Comparison of ENCODE assay signal across 9 cellular contexts in genomic region chr12:82359115-82359478, GRCh38. TPM values are rescaled to one million over a fixed set of nuclear protein-coding genes. Genes with fewer than 3 reads are reported as not detected.
DNase-seq lines count a peak whose midpoint lies in the region; ATAC-seq, FAIRE-seq and TF ChIP-seq lines count a peak whose summit lies in the region.
"Had no signal": no experiment of that assay in that cellular context is flagged by ENCODE, and none has a peak within 500 bp of the region (broad histone marks: within the 10 kb centered on the region; RNA-seq: fewer than 3 reads in every experiment).

No MANE protein-coding gene starts in this region.

- H3K4me3 ChIP-seq in cardiac fibroblast (replicated peaks in 1 of 2; ENCODE audit: low read depth in 2 of 2, low read length in 2 of 2): peak overlapping the region; percentile 83 to 88
- H3K4me3 ChIP-seq in HepG2 (replicated peaks in 1 of 3; ENCODE audit: insufficient read depth in 1 of 3, low read depth in 2 of 3, low read length in 3 of 3): peak overlapping the region; percentile 84 to 95 (median 94)
- peak overlapping the region; percentile 72 to 94 for H3K4me3 ChIP-seq in testis

- peak; percentile 29 for DNase-seq in activated CD4-positive, CD25-positive, alpha-beta regulatory T cell treated with anti-CD3 and anti-CD28 coated beads, Interleukin-2, amount 50 U/mL, for 72 hours
- DNase-seq in NCI-H82 (lab: John Stamatoyannopoulos, UW) (peak; percentile 50), cardiac fibroblast (ENCODE audit: low read depth in 2 of 2) (peak in 1 of 2 donors; percentile 6), HepG2 (ENCODE audit: low spot score) (no peak), testis (no peak)
- no peak for DNase-seq in stimulated activated CD8-positive, alpha-beta memory T cell treated with anti-CD3 and anti-CD28 coated beads, Interleukin-4, amount 100 ng/mL, for 48 hours

- H3K27ac ChIP-seq in HepG2 (ENCODE audit: extremely low read length, insufficient read depth, low read length): peak overlapping the region; percentile 98
- H3K27ac ChIP-seq in testis: peak overlapping the region; percentile 96 to 98

- H4K20me1 ChIP-seq in HepG2 (ENCODE audit: insufficient read depth, low read length): no peaks in the 10 kb centered on the region; the same call in 1 of the 2 replicates

- H3K9ac ChIP-seq in HepG2 (ENCODE audit: insufficient read depth, low read depth, low read length): peak overlapping the region; percentile 72

- H3K27me3 ChIP-seq in HepG2 (ENCODE audit: control insufficient read depth in 1 of 2, insufficient read depth in 2 of 2, low read length in 2 of 2) (no peaks in the 10 kb centered on the region; a peak in 1 of 5 replicates), testis (no peaks in the 10 kb centered on the region)

- H3K4me2 ChIP-seq in HepG2 (ENCODE audit: low read depth, low read length): peak overlapping the region; percentile 93

- POLR2A ChIA-PET in HepG2 (lab: Yijun Ruan, JAX): no interaction called here

- intact Hi-C loops in HepG2 (cut with micrococcal nuclease; ENCODE audit: unreplicated experiment) (loop anchor here (1.0 to 10.0 kb wide), 2 partner anchors 45 to 714 kb away; no protein-coding TSS in a partner anchor), testis (cut with DNase I; ENCODE audit: low total_unique reads) (no loop called here)

- ATAC-seq in activated CD4-positive, CD25-positive, alpha-beta regulatory T cell treated with anti-CD3 and anti-CD28 coated beads, Interleukin-2, amount 50 U/mL, for 24 hours: no peak
- ATAC-seq in HG02852 (IDR thresholded peaks at IDR 0.05; ENCODE audit: unreplicated experiment) (peak; percentile 9), HepG2 (peak; percentile 77)

- TF ChIP-seq CTCF in cardiac fibroblast (IDR thresholded peaks at IDR 0.05; ENCODE audit: low read depth, low read length) (no peak), HepG2 (CRISPR knock-in tag; IDR thresholded peaks at IDR 0.05) (no peak), testis (IDR thresholded peaks at IDR 0.05) (no peak)

- TF ChIP-seq EP300 in HepG2 (IDR thresholded peaks at IDR 0.05; ENCODE audit: low read depth in 2 of 2, low read length in 2 of 2) (no peak), HepG2 (CRISPR knock-in tag; IDR thresholded peaks at IDR 0.05; ENCODE audit: borderline replicate concordance) (no peak)

- H3K9me3 ChIP-seq in HepG2 (ENCODE audit: low read length) (no peaks in the 10 kb centered on the region), testis (no peaks in the 10 kb centered on the region)

- BruUV-seq in HepG2 (replicated peaks; lab: Mats Ljungman, UMichigan): TSS peak; percentile 61

- H3K79me2 ChIP-seq in HepG2 (ENCODE audit: insufficient read depth, low read length): peaks cover 39% of the 10 kb centered on the region

- H3K4me1 ChIP-seq in HepG2 (ENCODE audit: insufficient read depth, low read length) (peaks cover 30% of the 10 kb centered on the region), testis (peaks cover 13% of the 10 kb centered on the region)

- no peak for TF ChIP-seq RAD21 in HepG2 (CRISPR knock-in tag; IDR thresholded peaks at IDR 0.05)

- WGBS in HepG2 (ENCODE audit: low lambda C conversion rate): 2% methylated on average over 4 of the region's 4 CpGs
- WGBS in testis, 2 donors: 5 to 17% methylated on average over 4 of the region's 4 CpGs

- in situ Hi-C loops in HepG2 (cut with HindIII; ENCODE audit: extremely low pct_ligation_motif_present, low pct_unique_long_range_greater_than_20kb): no loop called here

- peaks cover 0 to 20% of the 10 kb centered on the region in 2 experiments; a peak in 2 of 5 replicates for H3K36me3 ChIP-seq in HepG2 (replicated peaks in 1 of 2; ENCODE audit: control insufficient read depth in 1 of 2, insufficient read depth in 2 of 2, low read length in 2 of 2)
- H3K36me3 ChIP-seq in testis (ENCODE audit: low read depth, missing control alignments): no peaks in the 10 kb centered on the region

- CTCF ChIA-PET in HepG2 (lab: Yijun Ruan, JAX; ENCODE audit: low intra/inter-chr PET ratio, low total read pairs): no interaction called here

- no peak for FAIRE-seq in HepG2 (lab: Jason Lieb, UNC)
- FAIRE-seq: frontal cortex had no signal

- TF ChIP-seq POLR2A in HepG2 (IDR thresholded peaks at IDR 0.05; ENCODE audit: insufficient read depth in 1 of 2, low read depth in 2 of 2, low read length in 2 of 2) (no peak), testis (IDR thresholded peaks at IDR 0.05) (no peak)

- peak overlapping the region; percentile 97 for H2AFZ ChIP-seq in HepG2 (ENCODE audit: low read length)

TF ChIP-seq in HepG2, 621 proteins besides CTCF, POLR2A, EP300 and RAD21 (continues in another document):
- TF ChIP-seq ZNF549 (CRISPR knock-in tag; IDR thresholded peaks at IDR 0.05): no peak
- TF ChIP-seq SAP130 (CRISPR knock-in tag; IDR thresholded peaks at IDR 0.05; ENCODE audit: low read depth): no peak
- TF ChIP-seq SNAPC2 (CRISPR knock-in tag; IDR thresholded peaks at IDR 0.05): 0 out of 2 replicates have a peak, but pooled peaks have one; percentile 4
- no peak for TF ChIP-seq RFXAP (CRISPR knock-in tag; IDR thresholded peaks at IDR 0.05; ENCODE audit: borderline replicate concordance)
- TF ChIP-seq POGK (CRISPR knock-in tag; conservative IDR thresholded peaks at IDR 0.05): no peak
- TF ChIP-seq JDP2 (CRISPR knock-in tag; IDR thresholded peaks at IDR 0.05; ENCODE audit: borderline replicate concordance): no peak
- TF ChIP-seq YEATS4 (CRISPR knock-in tag; IDR thresholded peaks at IDR 0.05; ENCODE audit: borderline replicate concordance): no peak

RNA-seq across cellular contexts. Expression of gene METTL25, which starts 0.8 kb away (rescaled TPM):
- total RNA-seq in HepG2 (2016; rRNA removed; fragmentation: Illumina TruSeq; extraction: Trizol): 7.8 and 8.6 TPM in 2 replicates
- 38.3 and 44.9 TPM in 2 replicates for total RNA-seq in HepG2 (2016; cell fraction: cytosol; rRNA removed; fragmentation: Illumina TruSeq; extraction: Trizol; ENCODE audit: low read depth)
- total RNA-seq in HepG2 (2016; cell fraction: insoluble cytoplasmic fraction; rRNA removed; fragmentation: Illumina TruSeq; extraction: Trizol): 8.1 and 11.0 TPM in 2 replicates
- total RNA-seq in HepG2 (2016; cell fraction: membrane; rRNA removed; fragmentation: Illumina TruSeq; extraction: Trizol): 23.1 and 30.9 TPM in 2 replicates
- total RNA-seq in HepG2 (2016; cell fraction: nucleus; rRNA removed; fragmentation: Illumina TruSeq; extraction: Trizol): 13.3 and 13.7 TPM in 2 replicates
- polyA plus RNA-seq in HepG2 (2011; rRNA removed): 2.2 and 2.9 TPM in 2 replicates
- polyA plus RNA-seq in HepG2 (2011; cell fraction: cytosol; rRNA removed): 0.96 and 1.5 TPM in 2 replicates
- 4.8 and 6.7 TPM in 2 replicates for polyA plus RNA-seq in HepG2 (2011; cell fraction: nucleus; rRNA removed)
- polyA plus RNA-seq in HepG2 (2012): 2.5 and 3.1 TPM in 2 replicates
- 0.50 and 0.63 TPM in 2 replicates for polyA plus RNA-seq in HepG2 (2016; cell fraction: cytosol; fragmentation: Illumina TruSeq; extraction: Trizol; ENCODE audit: low read depth)
- 5.7 and 5.8 TPM in 2 replicates for polyA plus RNA-seq in HepG2 (2016; cell fraction: insoluble cytoplasmic fraction; fragmentation: Illumina TruSeq; extraction: Trizol; ENCODE audit: low read depth)
- polyA plus RNA-seq in HepG2 (2016; cell fraction: membrane; fragmentation: Illumina TruSeq; extraction: Trizol; ENCODE audit: low read depth): 1.9 TPM in 2 replicates
- 6.4 and 6.9 TPM in 2 replicates for polyA plus RNA-seq in HepG2 (2016; cell fraction: nucleus; fragmentation: Illumina TruSeq; extraction: Trizol; ENCODE audit: insufficient read depth, low read depth)
- polyA minus RNA-seq in HepG2 (2011; rRNA and poly(A)+ RNA removed; ENCODE audit: low replicate concordance): 5.5 and 9.2 TPM in 2 replicates
- 3.9 and 8.4 TPM in 2 replicates for polyA minus RNA-seq in HepG2 (2011; cell fraction: cytosol; rRNA and poly(A)+ RNA removed)
- polyA minus RNA-seq in HepG2 (2011; cell fraction: nucleus; rRNA and poly(A)+ RNA removed): 23.4 and 26.4 TPM in 2 replicates
- 10 to 100 TPM; 10.8 to 11.3 TPM for total RNA-seq in testis
- polyA plus RNA-seq in testis (ENCODE audit: insufficient read depth, low read depth, low replicate concordance): 9.0 TPM

RNA-seq across cellular contexts. Expression of gene CCDC59, which starts 0.9 kb away (rescaled TPM):
- total RNA-seq in HepG2 (2016; rRNA removed; fragmentation: Illumina TruSeq; extraction: Trizol) (81.3 and 93.4 TPM in 2 replicates), testis (10 to 100 TPM; 63.5 to 73.5 TPM)
- 37.4 and 37.5 TPM in 2 replicates for total RNA-seq in HepG2 (2016; cell fraction: cytosol; rRNA removed; fragmentation: Illumina TruSeq; extraction: Trizol; ENCODE audit: low read depth)
- total RNA-seq in HepG2 (2016; cell fraction: insoluble cytoplasmic fraction; rRNA removed; fragmentation: Illumina TruSeq; extraction: Trizol): 78.2 and 98.1 TPM in 2 replicates
- 39.8 and 46.7 TPM in 2 replicates for total RNA-seq in HepG2 (2016; cell fraction: membrane; rRNA removed; fragmentation: Illumina TruSeq; extraction: Trizol)
- total RNA-seq in HepG2 (2016; cell fraction: nucleus; rRNA removed; fragmentation: Illumina TruSeq; extraction: Trizol): 70.4 and 76.6 TPM in 2 replicates
- polyA plus RNA-seq in HepG2 (2011; rRNA removed) (10.8 and 16.1 TPM in 2 replicates), testis (ENCODE audit: insufficient read depth, low read depth, low replicate concordance) (24.5 TPM)
- 11.2 and 13.4 TPM in 2 replicates for polyA plus RNA-seq in HepG2 (2011; cell fraction: cytosol; rRNA removed)
- polyA plus RNA-seq in HepG2 (2011; cell fraction: nucleus; rRNA removed): 6.8 and 11.4 TPM in 2 replicates
- 32.1 and 40.0 TPM in 2 replicates for polyA plus RNA-seq in HepG2 (2012)
- 26.7 and 26.9 TPM in 2 replicates for polyA plus RNA-seq in HepG2 (2016; cell fraction: cytosol; fragmentation: Illumina TruSeq; extraction: Trizol; ENCODE audit: low read depth)
- polyA plus RNA-seq in HepG2 (2016; cell fraction: insoluble cytoplasmic fraction; fragmentation: Illumina TruSeq; extraction: Trizol; ENCODE audit: low read depth): 96.1 and 98.2 TPM in 2 replicates
- polyA plus RNA-seq in HepG2 (2016; cell fraction: membrane; fragmentation: Illumina TruSeq; extraction: Trizol; ENCODE audit: low read depth): 26.7 and 28.3 TPM in 2 replicates
- 63.8 and 68.1 TPM in 2 replicates for polyA plus RNA-seq in HepG2 (2016; cell fraction: nucleus; fragmentation: Illumina TruSeq; extraction: Trizol; ENCODE audit: insufficient read depth, low read depth)
- 2.4 and 2.5 TPM in 2 replicates for polyA minus RNA-seq in HepG2 (2011; rRNA and poly(A)+ RNA removed; ENCODE audit: low replicate concordance)
- polyA minus RNA-seq in HepG2 (2011; cell fraction: cytosol; rRNA and poly(A)+ RNA removed): 12.2 and 16.4 TPM in 2 replicates
- 61.3 and 75.0 TPM in 2 replicates for polyA minus RNA-seq in HepG2 (2011; cell fraction: nucleus; rRNA and poly(A)+ RNA removed)

Comparison
In these comparisons a context has a peak if more than half of its experiments do, and no peak if none do; other contexts are left out.
1. DNase-seq: peak in activated CD4-positive, CD25-positive, alpha-beta regulatory T cell treated with anti-CD3 and anti-CD28 coated beads, Interleukin-2, amount 50 U/mL, for 72 hours (single experiment) and NCI-H82 (single experiment); none in HepG2 (single experiment), testis (single experiment) and stimulated activated CD8-positive, alpha-beta memory T cell treated with anti-CD3 and anti-CD28 coated beads, Interleukin-4, amount 100 ng/mL, for 48 hours (single experiment).
2. ATAC-seq: peak in HG02852 (single experiment) and HepG2 (single experiment); none in activated CD4-positive, CD25-positive, alpha-beta regulatory T cell treated with anti-CD3 and anti-CD28 coated beads, Interleukin-2, amount 50 U/mL, for 24 hours (0 of 2).
3. Peak in every context shown above with its lines, with median percentiles within 50 percentile points of each other: H3K4me3 ChIP-seq.